Comparison of ENCODE assay signal across 10 cellular contexts in the genomic region with DNA sequence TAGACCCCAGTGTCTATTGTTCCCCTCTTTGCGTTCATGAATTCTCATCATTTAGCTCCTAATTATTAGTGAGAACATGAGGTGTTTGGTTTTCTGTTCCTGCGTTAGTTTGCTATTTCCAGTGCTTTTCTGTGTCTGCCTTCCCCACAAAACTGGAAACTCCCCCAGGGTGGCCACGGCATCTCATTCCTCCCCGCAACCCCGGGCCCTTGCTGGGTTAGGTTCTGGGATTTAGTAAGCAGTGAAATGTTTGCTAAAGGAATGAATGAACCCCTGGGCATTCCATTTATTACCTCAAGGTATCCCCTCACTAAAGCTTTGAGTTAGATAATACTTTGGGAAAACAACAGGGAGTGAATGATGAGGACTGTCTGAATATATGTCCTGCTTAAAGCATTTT.
DNase-seq lines count a peak whose midpoint lies in the region; ATAC-seq and TF ChIP-seq lines count a peak whose summit lies in the region.
"Had no signal": no experiment of that assay in that cellular context is flagged by ENCODE, and none has a peak within 500 bp of the region (broad histone marks: within the 10 kb centered on the region; RNA-seq: fewer than 3 reads in every experiment).

No MANE protein-coding gene starts in this region.

- POLR2A ChIA-PET in activated CD4-positive, alpha-beta memory T cell treated with anti-CD3 and anti-CD28 coated beads for 36 hours (lab: Charles Lee), result interaction anchor here (0.6 to 1.4 kb wide), 4 partner anchors 11 to 339 kb away, joined by 3 to 5 read pairs (median 4); no protein-coding TSS in a partner anchor

- no peak for TF ChIP-seq CTCF in stomach (IDR thresholded peaks at IDR 0.05)
- TF ChIP-seq CTCF in psoas muscle (IDR thresholded peaks at IDR 0.05), result no peak
- TF ChIP-seq CTCF in gastrocnemius medialis (IDR thresholded peaks at IDR 0.05 in 4 of 5, conservative IDR thresholded peaks at IDR 0.05 in 1 of 5), result no peak

- intact Hi-C loops in activated CD4-positive, alpha-beta memory T cell treated with anti-CD3 and anti-CD28 coated beads for 36 hours (cut with micrococcal nuclease), result loop anchor here (1.0 to 5.0 kb wide), 12 partner anchors 11 to 851 kb away; partner anchors contain the start of genes GLUL and NPL
- intact Hi-C loops in stomach (cut with DNase I; ENCODE audit: low total_unique reads) (no loop called here), psoas muscle (cut with DNase I) (no loop called here), posterior cingulate gyrus (cut with DNase I) (no loop called here), gastrocnemius medialis (cut with DNase I; ENCODE audit: low total_unique reads) (no loop called here)

- H3K4me3 Mint-ChIP-seq in activated CD4-positive, alpha-beta memory T cell treated with anti-CD3 and anti-CD28 coated beads for 36 hours, result no peak overlapping the region
- H3K4me3 Mint-ChIP-seq: B cell had no signal

- no peak overlapping the region for H3K4me3 ChIP-seq in stomach
- H3K4me3 ChIP-seq in psoas muscle, result no peak overlapping the region
- no peak overlapping the region for H3K4me3 ChIP-seq in gastrocnemius medialis

- H3K9me3 Mint-ChIP-seq in activated CD4-positive, alpha-beta memory T cell treated with anti-CD3 and anti-CD28 coated beads for 36 hours, result no peaks in the 10 kb centered on the region

- CTCF ChIA-PET in activated CD4-positive, alpha-beta memory T cell treated with anti-CD3 and anti-CD28 coated beads for 36 hours (lab: Charles Lee), result interaction anchor here (1.0 to 3.2 kb wide), 3 partner anchors 10 to 164 kb away, joined by 3 to 19 read pairs (median 4); no protein-coding TSS in a partner anchor

- in situ Hi-C loops in gastrocnemius medialis (cut with MboI; ENCODE audit: low sequenced_read_pairs in 4 of 4), result no loop called here

- ATAC-seq in HG02610 (IDR thresholded peaks at IDR 0.05; ENCODE audit: unreplicated experiment), result peak; percentile 58
- no peak for ATAC-seq in psoas muscle
- no peak for ATAC-seq in gastrocnemius medialis

- no peak for TF ChIP-seq POLR2A in stomach (IDR thresholded peaks at IDR 0.05)
- TF ChIP-seq POLR2A in gastrocnemius medialis (IDR thresholded peaks at IDR 0.05), result no peak

- peaks cover 0 to 11% (median 7%) of the 10 kb centered on the region in 4 donors for H3K4me1 ChIP-seq in stomach
- H3K4me1 ChIP-seq in psoas muscle, result no peaks in the 10 kb centered on the region
- no peaks in the 10 kb centered on the region for H3K4me1 ChIP-seq in gastrocnemius medialis

- no peaks in the 10 kb centered on the region for H3K36me3 Mint-ChIP-seq in activated CD4-positive, alpha-beta memory T cell treated with anti-CD3 and anti-CD28 coated beads for 36 hours

- H3K36me3 ChIP-seq in stomach (no peaks in the 10 kb centered on the region), psoas muscle (ENCODE audit: insufficient read depth in 1 of 2, low read depth in 1 of 2) (no peaks in the 10 kb centered on the region), gastrocnemius medialis (no peaks in the 10 kb centered on the region)

- no peak for TF ChIP-seq EP300 in stomach (IDR thresholded peaks at IDR 0.05)

- H3K4me1 Mint-ChIP-seq in activated CD4-positive, alpha-beta memory T cell treated with anti-CD3 and anti-CD28 coated beads for 36 hours (ENCODE audit: low read depth), result peaks cover 22% of the 10 kb centered on the region
- H3K4me1 Mint-ChIP-seq: B cell had no signal

- H3K27me3 ChIP-seq in stomach, result no peaks in the 10 kb centered on the region
- no peaks in the 10 kb centered on the region for H3K27me3 ChIP-seq in psoas muscle (ENCODE audit: insufficient read depth in 3 of 3, low read length in 2 of 3)
- no peaks in the 10 kb centered on the region for H3K27me3 ChIP-seq in gastrocnemius medialis

- peak; percentile 39 to 56 (median 40) for DNase-seq in stimulated activated CD4-positive, alpha-beta T cell treated with anti-CD3 and anti-CD28 coated beads, Interleukin-12 subunit alpha, Interleukin-12 subunit beta, amount 100 ng/mL, for 48 hours (ENCODE audit: low read depth in 2 of 3, low spot score in 1 of 3)
- DNase-seq in stimulated activated CD4-positive, alpha-beta T cell treated with anti-CD3 and anti-CD28 coated beads, Interleukin-4, amount 100 ng/mL, for 4 hours, result no peak
- DNase-seq in activated CD4-positive, alpha-beta memory T cell treated with anti-CD3 and anti-CD28 coated beads for 36 hours, result peak; percentile 87
- DNase-seq in stomach (no peak), psoas muscle (no peak), posterior cingulate gyrus (no peak), gastrocnemius medialis (no peak)
- DNase-seq: activated gamma-delta T cell treated with Interleukin-2 at 50 U/mL for 16 hours had no signal

- WGBS in stomach, 5 donors, result 74 to 82% (median 76%) methylated on average over 5 of the region's 5 CpGs
- 83 to 85% (median 85%) methylated on average over 5 of the region's 5 CpGs for WGBS in psoas muscle, 3 donors

- H3K27me3 Mint-ChIP-seq in activated CD4-positive, alpha-beta memory T cell treated with anti-CD3 and anti-CD28 coated beads for 36 hours, result peaks cover 3% of the 10 kb centered on the region

- H3K27ac ChIP-seq in stomach (peak overlapping the region in 4 of 5 donors; percentile 55 to 77 (median 60)), psoas muscle (no peak overlapping the region), gastrocnemius medialis (no peak overlapping the region)

- H3K27ac Mint-ChIP-seq in activated CD4-positive, alpha-beta memory T cell treated with anti-CD3 and anti-CD28 coated beads for 36 hours, result peak overlapping the region; percentile 55
- H3K27ac Mint-ChIP-seq: B cell had no signal

- H3K9me3 ChIP-seq in stomach, result no peaks in the 10 kb centered on the region
- H3K9me3 ChIP-seq in psoas muscle, result no peaks in the 10 kb centered on the region
- H3K9me3 ChIP-seq in gastrocnemius medialis, result no peaks in the 10 kb centered on the region

Comparison
In these comparisons a context has a peak if more than half of its experiments do, and no peak if none do; other contexts are left out.
1. DNase-seq: peak in stimulated activated CD4-positive, alpha-beta T cell treated with anti-CD3 and anti-CD28 coated beads, Interleukin-12 subunit alpha, Interleukin-12 subunit beta, amount 100 ng/mL, for 48 hours (3 of 3) and activated CD4-positive, alpha-beta memory T cell treated with anti-CD3 and anti-CD28 coated beads for 36 hours (single experiment); none in stimulated activated CD4-positive, alpha-beta T cell treated with anti-CD3 and anti-CD28 coated beads, Interleukin-4, amount 100 ng/mL, for 4 hours (0 of 2), stomach (single experiment), psoas muscle (0 of 2), posterior cingulate gyrus (0 of 10) and gastrocnemius medialis (0 of 2).
2. H3K27ac ChIP-seq: peak in stomach (4 of 5); none in psoas muscle (single experiment) and gastrocnemius medialis (0 of 4).